7 cellular contexts compared by ENCODE assay signal in genomic region chr1:183227963-183228649, GRCh38. TPM values are rescaled to one million over a fixed set of nuclear protein-coding genes. Genes with fewer than 3 reads are reported as not detected.
DNase-seq lines count a peak whose midpoint lies in the region; ATAC-seq and TF ChIP-seq lines count a peak whose summit lies in the region.

No MANE protein-coding gene starts in this region.

- in situ Hi-C loops in gastrocnemius medialis (cut with MboI; ENCODE audit: low sequenced_read_pairs in 4 of 4), result loop anchor here in 2 of 4 donors (25.0 kb wide), 1 partner anchor 266 kb away; the partner anchor contains the start of gene SHCBP1L (in 2 of the 2)

- DNase-seq in NCI-H1048 (lab: John Stamatoyannopoulos, UW), result peak; percentile 5
- peak; percentile 47 for DNase-seq in activated T-cell treated with anti-CD3 and anti-CD28 coated beads, Interleukin-2, amount 50 U/mL, for 24 hours
- DNase-seq in head of caudate nucleus, result peak in 27 of 42 donors; percentile 17 to 66 (median 39)
- no peak for DNase-seq in gastrocnemius medialis
- no peak for DNase-seq in posterior vena cava (ENCODE audit: low spot score)

- ATAC-seq in GM21381 (IDR thresholded peaks at IDR 0.05; ENCODE audit: unreplicated experiment), result peak; percentile 60
- ATAC-seq in gastrocnemius medialis, result peak; percentile 53 to 74

- no peaks in the 10 kb centered on the region for H3F3A ChIP-seq in DOHH2 (ENCODE audit: control insufficient read depth, insufficient read depth)

- no peak for TF ChIP-seq POLR2A in gastrocnemius medialis (IDR thresholded peaks at IDR 0.05)

- H3K79me2 ChIP-seq in DOHH2 (ENCODE audit: control insufficient read depth, low read length), result no peaks in the 10 kb centered on the region

- TF ChIP-seq CTCF in DOHH2 (IDR thresholded peaks at IDR 0.05; ENCODE audit: low read depth, low read length, poor library complexity, severe bottlenecking), result peak; percentile 85
- peak; percentile 42 to 70 (median 65) for TF ChIP-seq CTCF in gastrocnemius medialis (IDR thresholded peaks at IDR 0.05 in 4 of 5, conservative IDR thresholded peaks at IDR 0.05 in 1 of 5)

- H3K27me3 Mint-ChIP-seq in activated T-cell treated with anti-CD3 and anti-CD28 coated beads, Interleukin-2, amount 50 U/mL, for 24 hours, result peaks cover 3% of the 10 kb centered on the region

- H3K27ac Mint-ChIP-seq in activated T-cell treated with anti-CD3 and anti-CD28 coated beads, Interleukin-2, amount 50 U/mL, for 24 hours, result no peak overlapping the region

- H3K9me3 Mint-ChIP-seq in activated T-cell treated with anti-CD3 and anti-CD28 coated beads, Interleukin-2, amount 50 U/mL, for 24 hours, result no peaks in the 10 kb centered on the region

- H3K27me3 ChIP-seq in DOHH2 (ENCODE audit: control insufficient read depth, low read length), result peaks cover 26% of the 10 kb centered on the region
- H3K27me3 ChIP-seq in gastrocnemius medialis, result no peaks in the 10 kb centered on the region

- H3K36me3 Mint-ChIP-seq in activated T-cell treated with anti-CD3 and anti-CD28 coated beads, Interleukin-2, amount 50 U/mL, for 24 hours (ENCODE audit: low read depth), result no peaks in the 10 kb centered on the region

- H3K9me2 ChIP-seq in DOHH2 (replicated peaks; ENCODE audit: control insufficient read depth, low read length), result no peaks in the 10 kb centered on the region

- H4K20me1 ChIP-seq in DOHH2 (ENCODE audit: control insufficient read depth, insufficient read depth, low read depth, low read length), result no peaks in the 10 kb centered on the region

- H3K36me3 ChIP-seq in DOHH2 (ENCODE audit: control insufficient read depth, low read length), result no peaks in the 10 kb centered on the region
- H3K36me3 ChIP-seq in gastrocnemius medialis, result no peaks in the 10 kb centered on the region

- H3K9me3 ChIP-seq in DOHH2 (ENCODE audit: control insufficient read depth, insufficient read depth, low read length), result no peaks in the 10 kb centered on the region
- H3K9me3 ChIP-seq in gastrocnemius medialis, result no peaks in the 10 kb centered on the region

- intact Hi-C loops in head of caudate nucleus (cut with DNase I), result no loop called here
- intact Hi-C loops in gastrocnemius medialis (cut with DNase I; ENCODE audit: low total_unique reads), result no loop called here
- intact Hi-C loops in posterior vena cava (cut with DNase I), result loop anchor here in 1 of 2 donors (10.0 kb wide), 2 partner anchors 83 to 263 kb away; no protein-coding TSS in a partner anchor

- H3K4me3 Mint-ChIP-seq in activated T-cell treated with anti-CD3 and anti-CD28 coated beads, Interleukin-2, amount 50 U/mL, for 24 hours, result no peak overlapping the region

- no peaks in the 10 kb centered on the region for H3K4me1 Mint-ChIP-seq in activated T-cell treated with anti-CD3 and anti-CD28 coated beads, Interleukin-2, amount 50 U/mL, for 24 hours (ENCODE audit: low read depth)

- no peaks in the 10 kb centered on the region for H3K4me1 ChIP-seq in DOHH2 (ENCODE audit: control insufficient read depth, low read length)
- H3K4me1 ChIP-seq in gastrocnemius medialis, result peaks cover 0 to 2% of the 10 kb centered on the region in 2 donors

- H3K4me3 ChIP-seq in DOHH2 (ENCODE audit: low read length), result no peak overlapping the region
- H3K4me3 ChIP-seq in gastrocnemius medialis, result no peak overlapping the region

- H3K27ac ChIP-seq in DOHH2 (ENCODE audit: low read depth, low read length), result no peak overlapping the region
- no peak overlapping the region for H3K27ac ChIP-seq in gastrocnemius medialis

- H3K4me2 ChIP-seq in DOHH2 (ENCODE audit: low read length), result no peak overlapping the region

RNA-seq across cellular contexts. Expression of gene LAMC2, which starts 42.0 kb away (rescaled TPM):
- total RNA-seq in gastrocnemius medialis (1 to 10 TPM in 3 of 4 donors, under 1 TPM in 1; 0.78 to 1.8 (median 1.4) TPM), posterior vena cava (1 to 10 TPM; 1.7 to 2.9 TPM)

Comparison
In these comparisons a context has a peak if more than half of its experiments do, and no peak if none do; other contexts are left out.
1. DNase-seq: peak in NCI-H1048 (single experiment), activated T-cell treated with anti-CD3 and anti-CD28 coated beads, Interleukin-2, amount 50 U/mL, for 24 hours (single experiment) and head of caudate nucleus (27 of 42); none in gastrocnemius medialis (0 of 2) and posterior vena cava (single experiment).